1 cellular context compared by ENCODE assay signal in the genomic region with DNA sequence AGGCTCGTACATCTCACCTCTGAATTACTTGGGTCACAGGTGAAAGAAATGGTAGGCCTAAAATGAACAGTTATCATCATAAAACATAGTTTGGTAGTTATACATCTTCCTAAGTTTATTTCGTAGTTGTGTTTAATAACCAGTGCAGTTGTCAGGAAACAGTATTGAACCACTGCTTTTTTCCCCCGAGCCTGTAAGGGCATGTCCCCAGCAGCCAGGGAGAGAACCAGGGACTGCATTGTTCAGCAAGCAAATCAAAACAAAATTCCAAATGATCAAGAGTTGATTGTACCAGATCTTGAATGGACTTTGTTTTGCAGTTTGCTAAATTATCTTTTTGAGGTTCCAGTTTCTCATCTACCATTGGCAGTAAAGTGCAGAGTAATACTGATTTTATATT.
TF ChIP-seq lines count a peak whose summit lies in the region.

No MANE protein-coding gene starts in this region.

TF ChIP-seq in HepG2, 621 proteins besides CTCF, POLR2A, EP300 and RAD21:
- TF ChIP-seq FOXP1 (IDR thresholded peaks at IDR 0.05) (no peak), FOXP1 (CRISPR knock-in tag; IDR thresholded peaks at IDR 0.05) (no peak), NKX3-1 (CRISPR knock-in tag; IDR thresholded peaks at IDR 0.05) (no peak), SOX13 (IDR thresholded peaks at IDR 0.05) (no peak), SOX13 (CRISPR knock-in tag; conservative IDR thresholded peaks at IDR 0.05 in 1 of 2, IDR thresholded peaks at IDR 0.05 in 1 of 2) (no peak), SKI (IDR thresholded peaks at IDR 0.05; ENCODE audit: partially characterized antibody) (no peak), ZBTB1 (CRISPR knock-in tag; IDR thresholded peaks at IDR 0.05; ENCODE audit: borderline replicate concordance) (no peak), SPEN (CRISPR knock-in tag; IDR thresholded peaks at IDR 0.05; ENCODE audit: low read depth) (no peak), TOE1 (CRISPR knock-in tag; IDR thresholded peaks at IDR 0.05) (no peak), REST (IDR thresholded peaks at IDR 0.05; ENCODE audit: borderline replicate concordance in 1 of 2, low read depth in 1 of 2, low read length in 2 of 2) (no peak), KDM5A (IDR thresholded peaks at IDR 0.05; ENCODE audit: borderline replicate concordance, low read length) (no peak)
- TF ChIP-seq, protein P1, sequence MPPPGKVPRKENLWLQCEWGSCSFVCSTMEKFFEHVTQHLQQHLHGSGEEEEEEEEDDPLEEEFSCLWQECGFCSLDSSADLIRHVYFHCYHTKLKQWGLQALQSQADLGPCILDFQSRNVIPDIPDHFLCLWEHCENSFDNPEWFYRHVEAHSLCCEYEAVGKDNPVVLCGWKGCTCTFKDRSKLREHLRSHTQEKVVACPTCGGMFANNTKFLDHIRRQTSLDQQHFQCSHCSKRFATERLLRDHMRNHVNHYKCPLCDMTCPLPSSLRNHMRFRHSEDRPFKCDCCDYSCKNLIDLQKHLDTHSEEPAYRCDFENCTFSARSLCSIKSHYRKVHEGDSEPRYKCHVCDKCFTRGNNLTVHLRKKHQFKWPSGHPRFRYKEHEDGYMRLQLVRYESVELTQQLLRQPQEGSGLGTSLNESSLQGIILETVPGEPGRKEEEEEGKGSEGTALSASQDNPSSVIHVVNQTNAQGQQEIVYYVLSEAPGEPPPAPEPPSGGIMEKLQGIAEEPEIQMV (CRISPR knock-in tag; IDR thresholded peaks at IDR 0.05; ENCODE audit: low read depth) = no peak
